22 cellular contexts compared by ENCODE assay signal in the genomic region with DNA sequence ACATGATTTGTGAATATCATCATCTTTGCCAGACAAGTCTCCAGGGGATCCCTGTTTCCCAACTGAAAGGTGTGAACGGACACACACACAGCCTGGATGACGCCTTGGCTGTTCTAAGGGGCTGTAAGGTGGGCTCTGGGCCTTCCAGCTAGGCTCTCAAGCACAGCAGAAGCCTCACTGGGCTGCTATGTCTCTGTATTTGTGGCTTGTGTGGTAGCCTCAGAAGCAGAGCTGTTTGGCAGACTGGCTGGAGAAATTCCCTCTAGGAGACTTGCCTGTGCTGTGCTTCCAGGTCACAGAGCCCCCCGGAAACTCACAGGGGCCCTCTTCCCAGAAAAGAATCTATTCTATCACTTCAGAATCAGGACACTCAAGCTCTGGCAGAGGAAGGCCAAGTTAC. TPM values are rescaled to one million over a fixed set of nuclear protein-coding genes. Genes with fewer than 3 reads are reported as not detected.
"Had no signal": no experiment of that assay in that cellular context is flagged by ENCODE, and none has a peak within 500 bp of the region (broad histone marks: within the 10 kb centered on the region; RNA-seq: fewer than 3 reads in every experiment).

No MANE protein-coding gene starts in this region.

- H3K9ac ChIP-seq: parathyroid adenoma had no signal

- H3K4me3 ChIP-seq: breast epithelium, hepatocyte, left lung had no signal

- H3K4me1 ChIP-seq: breast epithelium, left lung had no signal

- H2AFZ ChIP-seq: hepatocyte, parathyroid adenoma had no signal

- H3K9me3 Mint-ChIP-seq: activated CD4-positive, alpha-beta T cell treated with anti-CD3 and anti-CD28 coated beads, Interleukin-2, amount 10 ng/mL, durations not matched to agents 7 days and 5 days; activated naive CD4-positive, alpha-beta T cell treated with anti-CD3 and anti-CD28 coated beads, Interleukin-2, amount 50 U/mL, for 72 hours; naive B cell had no signal

- H3K9me3 ChIP-seq: breast epithelium, left lung, neutrophil had no signal

- H3K4me2 ChIP-seq: hepatocyte had no signal

- H3K27me3 ChIP-seq: breast epithelium, hepatocyte, left lung, neutrophil had no signal

- H3K4me3 Mint-ChIP-seq: activated CD4-positive, alpha-beta T cell treated with anti-CD3 and anti-CD28 coated beads, Interleukin-2, amount 10 ng/mL, durations not matched to agents 7 days and 5 days; naive B cell had no signal

- H3K79me2 ChIP-seq: hepatocyte had no signal

- DNase-seq: activated CD4-positive, alpha-beta T cell treated with anti-CD3 and anti-CD28 coated beads, Interleukin-2, amount 10 ng/mL, durations not matched to agents 7 days and 5 days; anterior cingulate cortex; left lung; mammary epithelial cell; naive B cell; retina; stimulated activated CD4-positive, alpha-beta T cell treated with anti-CD3 and anti-CD28 coated beads, Interleukin-15, amount 100 ng/mL, for 24 hours; stimulated activated CD4-positive, alpha-beta T cell treated with anti-CD3 and anti-CD28 coated beads, Interleukin-4, amount 100 ng/mL, for 24 hours; stimulated activated naive CD8-positive, alpha-beta T cell treated with anti-CD3 and anti-CD28 coated beads, Interleukin-15, Interleukin-2, amounts not matched to agents 100 U/mL and 50 U/mL, for 24 hours; SW 1271; trophoblast cell had no signal

- H3K27ac ChIP-seq: breast epithelium, hepatocyte, left lung, neutrophil, parathyroid adenoma had no signal

- ATAC-seq: activated naive CD4-positive, alpha-beta T cell treated with anti-CD3 and anti-CD28 coated beads, Interleukin-2, amount 50 U/mL, for 72 hours; esophagus mucosa; left lung; stimulated activated naive CD8-positive, alpha-beta T cell treated with anti-CD3 and anti-CD28 coated beads, Interleukin-15, Interleukin-2, amounts not matched to agents 100 U/mL and 50 U/mL, for 24 hours had no signal

- H3K27ac Mint-ChIP-seq: activated CD4-positive, alpha-beta T cell treated with anti-CD3 and anti-CD28 coated beads, Interleukin-2, amount 10 ng/mL, durations not matched to agents 7 days and 5 days had no signal

- H3K27me3 Mint-ChIP-seq: activated CD4-positive, alpha-beta T cell treated with anti-CD3 and anti-CD28 coated beads, Interleukin-2, amount 10 ng/mL, durations not matched to agents 7 days and 5 days; naive B cell had no signal

RNA-seq across cellular contexts. Expression of gene CCDC197, which starts 50.5 kb away (rescaled TPM):
- total RNA-seq: activated CD4-positive, alpha-beta T cell treated with anti-CD3 and anti-CD28 coated beads, Interleukin-2, amount 10 ng/mL, durations not matched to agents 7 days and 5 days; breast epithelium; chondrocyte; dermis microvascular lymphatic vessel endothelial cell; esophagus mucosa; glomerular endothelial cell; hepatocyte; left lung; mammary epithelial cell; mononuclear cell; skeletal muscle tissue had no signal
